2 cellular contexts compared by ENCODE assay signal in the genomic region with DNA sequence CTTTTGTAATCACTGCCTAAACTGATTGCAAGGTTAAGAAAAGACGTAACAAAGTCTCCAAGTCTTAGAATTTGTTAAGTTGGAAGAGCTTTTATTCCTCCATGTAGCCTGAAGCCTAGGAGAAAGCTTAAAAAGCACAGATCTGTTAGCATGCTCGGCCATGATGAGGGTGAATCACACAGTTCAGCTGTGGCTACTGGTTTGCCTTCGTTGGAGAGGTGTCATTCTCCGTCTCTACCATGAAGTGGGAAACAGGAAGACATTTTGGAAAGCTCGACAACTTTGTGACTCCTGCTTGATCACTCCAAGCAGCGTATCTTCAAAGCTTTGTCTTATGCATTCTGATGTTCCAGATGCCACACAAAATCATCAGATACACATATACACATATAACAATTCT.
TF ChIP-seq lines count a peak whose summit lies in the region.

No MANE protein-coding gene starts in this region.

TF ChIP-seq in GM23338, 12 proteins besides CTCF, POLR2A, EP300 and RAD21 (continued from another document):
- TF ChIP-seq, protein P1, sequence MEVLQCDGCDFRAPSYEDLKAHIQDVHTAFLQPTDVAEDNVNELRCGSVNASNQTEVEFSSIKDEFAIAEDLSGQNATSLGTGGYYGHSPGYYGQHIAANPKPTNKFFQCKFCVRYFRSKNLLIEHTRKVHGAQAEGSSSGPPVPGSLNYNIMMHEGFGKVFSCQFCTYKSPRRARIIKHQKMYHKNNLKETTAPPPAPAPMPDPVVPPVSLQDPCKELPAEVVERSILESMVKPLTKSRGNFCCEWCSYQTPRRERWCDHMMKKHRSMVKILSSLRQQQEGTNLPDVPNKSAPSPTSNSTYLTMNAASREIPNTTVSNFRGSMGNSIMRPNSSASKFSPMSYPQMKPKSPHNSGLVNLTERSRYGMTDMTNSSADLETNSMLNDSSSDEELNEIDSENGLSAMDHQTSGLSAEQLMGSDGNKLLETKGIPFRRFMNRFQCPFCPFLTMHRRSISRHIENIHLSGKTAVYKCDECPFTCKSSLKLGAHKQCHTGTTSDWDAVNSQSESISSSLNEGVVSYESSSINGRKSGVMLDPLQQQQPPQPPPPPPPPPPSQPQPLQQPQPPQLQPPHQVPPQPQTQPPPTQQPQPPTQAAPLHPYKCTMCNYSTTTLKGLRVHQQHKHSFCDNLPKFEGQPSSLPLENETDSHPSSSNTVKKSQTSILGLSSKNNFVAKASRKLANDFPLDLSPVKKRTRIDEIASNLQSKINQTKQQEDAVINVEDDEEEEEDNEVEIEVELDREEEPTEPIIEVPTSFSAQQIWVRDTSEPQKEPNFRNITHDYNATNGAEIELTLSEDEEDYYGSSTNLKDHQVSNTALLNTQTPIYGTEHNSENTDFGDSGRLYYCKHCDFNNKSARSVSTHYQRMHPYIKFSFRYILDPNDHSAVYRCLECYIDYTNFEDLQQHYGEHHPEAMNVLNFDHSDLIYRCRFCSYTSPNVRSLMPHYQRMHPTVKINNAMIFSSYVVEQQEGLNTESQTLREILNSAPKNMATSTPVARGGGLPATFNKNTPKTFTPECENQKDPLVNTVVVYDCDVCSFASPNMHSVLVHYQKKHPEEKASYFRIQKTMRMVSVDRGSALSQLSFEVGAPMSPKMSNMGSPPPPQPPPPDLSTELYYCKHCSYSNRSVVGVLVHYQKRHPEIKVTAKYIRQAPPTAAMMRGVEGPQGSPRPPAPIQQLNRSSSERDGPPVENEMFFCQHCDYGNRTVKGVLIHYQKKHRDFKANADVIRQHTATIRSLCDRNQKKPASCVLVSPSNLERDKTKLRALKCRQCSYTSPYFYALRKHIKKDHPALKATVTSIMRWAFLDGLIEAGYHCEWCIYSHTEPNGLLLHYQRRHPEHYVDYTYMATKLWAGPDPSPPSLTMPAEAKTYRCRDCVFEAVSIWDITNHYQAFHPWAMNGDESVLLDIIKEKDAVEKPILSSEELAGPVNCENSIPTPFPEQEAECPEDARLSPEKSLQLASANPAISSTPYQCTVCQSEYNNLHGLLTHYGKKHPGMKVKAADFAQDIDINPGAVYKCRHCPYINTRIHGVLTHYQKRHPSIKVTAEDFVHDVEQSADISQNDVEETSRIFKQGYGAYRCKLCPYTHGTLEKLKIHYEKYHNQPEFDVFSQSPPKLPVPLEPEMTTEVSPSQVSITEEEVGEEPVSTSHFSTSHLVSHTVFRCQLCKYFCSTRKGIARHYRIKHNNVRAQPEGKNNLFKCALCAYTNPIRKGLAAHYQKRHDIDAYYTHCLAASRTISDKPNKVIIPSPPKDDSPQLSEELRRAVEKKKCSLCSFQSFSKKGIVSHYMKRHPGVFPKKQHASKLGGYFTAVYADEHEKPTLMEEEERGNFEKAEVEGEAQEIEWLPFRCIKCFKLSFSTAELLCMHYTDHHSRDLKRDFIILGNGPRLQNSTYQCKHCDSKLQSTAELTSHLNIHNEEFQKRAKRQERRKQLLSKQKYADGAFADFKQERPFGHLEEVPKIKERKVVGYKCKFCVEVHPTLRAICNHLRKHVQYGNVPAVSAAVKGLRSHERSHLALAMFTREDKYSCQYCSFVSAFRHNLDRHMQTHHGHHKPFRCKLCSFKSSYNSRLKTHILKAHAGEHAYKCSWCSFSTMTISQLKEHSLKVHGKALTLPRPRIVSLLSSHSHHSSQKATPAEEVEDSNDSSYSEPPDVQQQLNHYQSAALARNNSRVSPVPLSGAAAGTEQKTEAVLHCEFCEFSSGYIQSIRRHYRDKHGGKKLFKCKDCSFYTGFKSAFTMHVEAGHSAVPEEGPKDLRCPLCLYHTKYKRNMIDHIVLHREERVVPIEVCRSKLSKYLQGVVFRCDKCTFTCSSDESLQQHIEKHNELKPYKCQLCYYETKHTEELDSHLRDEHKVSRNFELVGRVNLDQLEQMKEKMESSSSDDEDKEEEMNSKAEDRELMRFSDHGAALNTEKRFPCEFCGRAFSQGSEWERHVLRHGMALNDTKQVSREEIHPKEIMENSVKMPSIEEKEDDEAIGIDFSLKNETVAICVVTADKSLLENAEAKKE (CRISPR knock-in tag; IDR thresholded peaks at IDR 0.05) = no peak
- TF ChIP-seq EZH2 (IDR thresholded peaks at IDR 0.05; ENCODE audit: low read depth, unreplicated experiment) (no peak), CREB1 (CRISPR knock-in tag; IDR thresholded peaks at IDR 0.05; ENCODE audit: low read depth) (no peak), POLR2AphosphoS5 (IDR thresholded peaks at IDR 0.05; ENCODE audit: low read depth) (no peak)
TF ChIP-seq in GM23338: peak in this region for 0.

TF ChIP-seq in HEK293T, 16 proteins besides CTCF, POLR2A, EP300 and RAD21 (continued from another document):
- TF ChIP-seq, protein P2, sequence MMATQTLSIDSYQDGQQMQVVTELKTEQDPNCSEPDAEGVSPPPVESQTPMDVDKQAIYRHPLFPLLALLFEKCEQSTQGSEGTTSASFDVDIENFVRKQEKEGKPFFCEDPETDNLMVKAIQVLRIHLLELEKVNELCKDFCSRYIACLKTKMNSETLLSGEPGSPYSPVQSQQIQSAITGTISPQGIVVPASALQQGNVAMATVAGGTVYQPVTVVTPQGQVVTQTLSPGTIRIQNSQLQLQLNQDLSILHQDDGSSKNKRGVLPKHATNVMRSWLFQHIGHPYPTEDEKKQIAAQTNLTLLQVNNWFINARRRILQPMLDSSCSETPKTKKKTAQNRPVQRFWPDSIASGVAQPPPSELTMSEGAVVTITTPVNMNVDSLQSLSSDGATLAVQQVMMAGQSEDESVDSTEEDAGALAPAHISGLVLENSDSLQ (IDR thresholded peaks at IDR 0.05) = no peak
- TF ChIP-seq ELF4 (IDR thresholded peaks at IDR 0.05) (no peak), FOXK2 (IDR thresholded peaks at IDR 0.05) (no peak), L3MBTL2 (conservative IDR thresholded peaks at IDR 0.05) (no peak), FOXM1 (IDR thresholded peaks at IDR 0.05; ENCODE audit: borderline replicate concordance) (no peak), SUZ12 (IDR thresholded peaks at IDR 0.05) (no peak), HDGF (IDR thresholded peaks at IDR 0.05; ENCODE audit: borderline replicate concordance) (no peak), SP1 (IDR thresholded peaks at IDR 0.05) (no peak), FOXA1 (IDR thresholded peaks at IDR 0.05) (no peak), CTBP1 (IDR thresholded peaks at IDR 0.05; ENCODE audit: borderline replicate concordance) (no peak)
